ENCODE assay signal across 1 cellular context in genomic region chr1:20661235-20662109, GRCh38.
TF ChIP-seq lines count a peak whose summit lies in the region.

Gene DDOST (minus strand): TSS chr1:20661369. CDS start chr1:20661350, 19 bp downstream.

TF ChIP-seq in HepG2, 621 proteins besides CTCF, POLR2A, EP300 and RAD21 (continued from another document and continues in another):
- TF ChIP-seq SNAPC4 (CRISPR knock-in tag; IDR thresholded peaks at IDR 0.05) (peak; percentile 63; the same call in 1 of the 2 replicates), ZBTB14 (CRISPR knock-in tag; IDR thresholded peaks at IDR 0.05) (peak; percentile 62), ZNF33A (CRISPR knock-in tag; IDR thresholded peaks at IDR 0.05; ENCODE audit: borderline replicate concordance) (no peak), ISL2 (CRISPR knock-in tag; IDR thresholded peaks at IDR 0.05) (no peak; the same call in 1 of the 2 replicates), REXO4 (CRISPR knock-in tag; IDR thresholded peaks at IDR 0.05; ENCODE audit: borderline replicate concordance) (no peak), ZNF704 (CRISPR knock-in tag; IDR thresholded peaks at IDR 0.05; ENCODE audit: borderline replicate concordance) (no peak), ZNF256 (CRISPR knock-in tag; conservative IDR thresholded peaks at IDR 0.05) (no peak), ATF7-NPFF (CRISPR knock-in tag; IDR thresholded peaks at IDR 0.05; ENCODE audit: low read depth) (peak; percentile 22; the same call in 1 of the 2 replicates), ZNF296 (CRISPR knock-in tag; conservative IDR thresholded peaks at IDR 0.05) (0 out of 2 replicates have a peak, but pooled peaks have one; percentile 32), SKIL (CRISPR knock-in tag; IDR thresholded peaks at IDR 0.05; ENCODE audit: borderline replicate concordance) (0 out of 2 replicates have a peak, but pooled peaks have one; percentile 14), MXD3 (CRISPR knock-in tag; IDR thresholded peaks at IDR 0.05) (no peak; the same call in none of the 2 replicates), NCOR1 (IDR thresholded peaks at IDR 0.05; ENCODE audit: borderline replicate concordance, low read length) (no peak; the same call in 1 of the 2 replicates), SMARCE1 (IDR thresholded peaks at IDR 0.05; ENCODE audit: borderline replicate concordance) (no peak), ZFP82 (CRISPR knock-in tag; IDR thresholded peaks at IDR 0.05; ENCODE audit: borderline replicate concordance) (no peak), CSRNP1 (CRISPR knock-in tag; IDR thresholded peaks at IDR 0.05) (peak; percentile 80; the same call in 1 of the 2 replicates), TCF7L2 (IDR thresholded peaks at IDR 0.05; ENCODE audit: low read depth, low read length) (no peak), ZNF333 (CRISPR knock-in tag; IDR thresholded peaks at IDR 0.05; ENCODE audit: borderline replicate concordance) (peak; percentile 59; the same call in 1 of the 2 replicates), HMGXB4 (CRISPR knock-in tag; IDR thresholded peaks at IDR 0.05; ENCODE audit: borderline replicate concordance in 1 of 2, low read depth in 1 of 2) (peak; percentile 70 to 84; a peak in 2 of 4 replicates), DRAP1 (CRISPR knock-in tag; IDR thresholded peaks at IDR 0.05) (peak; percentile 69), BCLAF1 (IDR thresholded peaks at IDR 0.05) (no peak), ARNT (IDR thresholded peaks at IDR 0.05) (no peak), MYC (CRISPR knock-in tag; IDR thresholded peaks at IDR 0.05; ENCODE audit: borderline replicate concordance) (peak; percentile 81), ZBTB2 (CRISPR knock-in tag; IDR thresholded peaks at IDR 0.05; ENCODE audit: low read depth) (0 out of 2 replicates have a peak, but pooled peaks have one; percentile 59), MNT (IDR thresholded peaks at IDR 0.05) (peak; percentile 53), KAT8 (CRISPR knock-in tag; IDR thresholded peaks at IDR 0.05) (peak; percentile 99), ZNF234 (CRISPR knock-in tag; conservative IDR thresholded peaks at IDR 0.05) (no peak), PATZ1 (CRISPR knock-in tag; IDR thresholded peaks at IDR 0.05) (peak; percentile 43; the same call in 1 of the 2 replicates)
